ENCODE assay signal across 18 cellular contexts in the genomic region with DNA sequence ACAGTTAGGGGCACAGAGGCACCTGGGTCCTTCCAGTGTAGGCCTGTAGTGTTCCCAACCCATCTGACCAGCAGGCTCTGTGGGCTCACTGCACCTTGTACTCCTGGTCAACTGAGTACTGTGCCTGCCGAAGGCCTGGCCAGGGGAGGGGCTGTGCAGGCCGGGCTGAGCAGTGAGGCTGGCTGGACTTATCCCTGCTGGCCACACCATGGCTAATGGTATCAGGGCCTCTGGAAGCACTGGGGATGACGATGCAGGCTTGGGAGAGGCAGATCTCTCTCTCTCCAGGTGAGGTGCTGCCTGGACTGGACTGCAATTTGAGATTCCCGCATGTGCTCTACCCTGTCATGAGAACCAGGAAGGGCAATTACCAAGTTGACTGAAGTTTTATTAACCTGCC.
"Had no signal": no experiment of that assay in that cellular context is flagged by ENCODE, and none has a peak within 500 bp of the region (broad histone marks: within the 10 kb centered on the region; RNA-seq: fewer than 3 reads in every experiment).

No MANE protein-coding gene starts in this region.

- H3K36me3 ChIP-seq: upper lobe of right lung had no signal

- H3K27ac ChIP-seq: foreskin keratinocyte, hepatocyte, upper lobe of right lung, VCaP had no signal

- H3K4me1 ChIP-seq: foreskin keratinocyte, upper lobe of right lung had no signal

- H2AFZ ChIP-seq: hepatocyte had no signal

- ATAC-seq: activated CD4-positive, CD25-positive, alpha-beta regulatory T cell treated with anti-CD3 and anti-CD28 coated beads, Interleukin-2, amount 50 U/mL, for 24 hours; activated CD8-positive, alpha-beta memory T cell treated with anti-CD3 and anti-CD28 coated beads, Interleukin-2, amount 10 ng/mL, durations not matched to agents 7 days and 5 days; activated CD8-positive, alpha-beta T cell treated with anti-CD3 and anti-CD28 coated beads for 36 hours; activated naive CD8-positive, alpha-beta T cell treated with anti-CD3 and anti-CD28 coated beads, Interleukin-2, amount 50 U/mL, for 24 hours; foreskin keratinocyte; T-cell; upper lobe of right lung had no signal

- H3K79me2 ChIP-seq: hepatocyte had no signal

- DNase-seq: activated CD4-positive, alpha-beta T cell treated with anti-CD3 and anti-CD28 coated beads, Interleukin-2, amount 10 ng/mL, durations not matched to agents 24 days and 14 days; activated CD8-positive, alpha-beta memory T cell treated with anti-CD3 and anti-CD28 coated beads, Interleukin-2, amount 10 ng/mL, durations not matched to agents 7 days and 5 days; activated CD8-positive, alpha-beta T cell treated with anti-CD3 and anti-CD28 coated beads for 36 hours; activated effector memory CD4-positive, alpha-beta T cell treated with anti-CD3 and anti-CD28 coated beads, Interleukin-2, amount 50 U/mL, for 16 hours; activated naive CD4-positive, alpha-beta T cell treated with anti-CD3 and anti-CD28 coated beads, Interleukin-2, amount 10 ng/mL, durations not matched to agents 7 days and 5 days; activated naive CD8-positive, alpha-beta T cell treated with anti-CD3 and anti-CD28 coated beads, Interleukin-2, amount 50 U/mL, for 24 hours; activated T-cell treated with anti-CD3 and anti-CD28 coated beads for 4 hours; effector CD8-positive, alpha-beta T cell; foreskin keratinocyte; nephron progenitor cell; occipital lobe; stimulated activated CD4-positive, alpha-beta T cell treated with anti-CD3 and anti-CD28 coated beads, Interleukin-4, amount 100 ng/mL, for 1 hour; stimulated activated naive CD4-positive, alpha-beta T cell; T-cell; upper lobe of right lung had no signal

- H3K9me3 ChIP-seq: upper lobe of right lung had no signal

- H3K4me2 ChIP-seq: hepatocyte had no signal

- H3K4me3 ChIP-seq: hepatocyte, upper lobe of right lung had no signal

- H3K27me3 ChIP-seq: hepatocyte, upper lobe of right lung had no signal
